In genomic region chr19:14135985-14136508, GRCh38 we compare ENCODE assay signal across 8 cellular contexts. TPM values are rescaled to one million over a fixed set of nuclear protein-coding genes. Genes with fewer than 3 reads are reported as not detected.
DNase-seq lines count a peak whose midpoint lies in the region; TF ChIP-seq lines count a peak whose summit lies in the region.

No MANE protein-coding gene starts in this region.

- intact Hi-C loops in prostate gland (cut with DNase I): loop anchor here (2.0 to 5.0 kb wide), 3 partner anchors 17 to 381 kb away; partner anchors contain the start of gene DNAJB1

- in situ Hi-C loops in G401 (cut with HindIII; ENCODE audit: low sequenced_read_pairs): no loop called here

- peak; percentile 14 for DNase-seq in GM10248 (ENCODE audit: extremely low spot score)
- DNase-seq in NT2/D1 (ENCODE audit: low read depth, low spot score): no peak
- DNase-seq in prostate gland (ENCODE audit: low spot score): no peak
- DNase-seq in MV-4-11 (lab: John Stamatoyannopoulos, UW): no peak
- DNase-seq in HPDE6-E6E7 (ENCODE audit: extremely low spot score): no peak
- no peak for DNase-seq in stimulated activated CD8-positive, alpha-beta memory T cell treated with anti-CD3 and anti-CD28 coated beads, Interleukin-4, amount 100 ng/mL, for 48 hours
- no peak for DNase-seq in G401 (ENCODE audit: low spot score)

- H3K9me3 ChIP-seq in NT2/D1 (ENCODE audit: insufficient read depth, low read length) (no peaks in the 10 kb centered on the region), esophagus (ENCODE audit: control insufficient read depth in 2 of 2, insufficient read depth in 1 of 2, low read depth in 1 of 2, low read length in 1 of 2) (no peaks in the 10 kb centered on the region), prostate gland (no peaks in the 10 kb centered on the region)

- H3K4me1 ChIP-seq in NT2/D1 (ENCODE audit: insufficient read depth, insufficient read length) (peaks cover 9% of the 10 kb centered on the region), esophagus (ENCODE audit: control insufficient read depth in 2 of 2, insufficient read depth in 2 of 2, low read length in 1 of 2) (peaks cover 0 to 3% of the 10 kb centered on the region in 2 donors), prostate gland (replicated peaks) (peaks cover 11% of the 10 kb centered on the region)

- WGBS in esophagus, 2 donors: 1% methylated on average over 26 to 38 of the region's 38 CpGs
- WGBS in prostate gland: 1% methylated on average over 26 of the region's 38 CpGs

- H3K36me3 ChIP-seq in NT2/D1 (ENCODE audit: insufficient read depth, insufficient read length, low read length): peaks cover 26% of the 10 kb centered on the region
- no peaks in the 10 kb centered on the region for H3K36me3 ChIP-seq in esophagus (ENCODE audit: control insufficient read depth in 2 of 2, insufficient read depth in 2 of 2, low read length in 1 of 2)
- H3K36me3 ChIP-seq in prostate gland: no peaks in the 10 kb centered on the region

- no peak for TF ChIP-seq CTCF in GM10248 (IDR thresholded peaks at IDR 0.05; ENCODE audit: control extremely low read depth, extremely low read depth, low read depth, missing control alignments)
- TF ChIP-seq CTCF in prostate gland (IDR thresholded peaks at IDR 0.05): no peak

- no peak for TF ChIP-seq POLR2A in prostate gland (IDR thresholded peaks at IDR 0.05)

- peak overlapping the region; percentile 99 for H3K9ac ChIP-seq in NT2/D1 (ENCODE audit: insufficient read length, low read depth)

- CTCF ChIA-PET in GM10248 (lab: Yijun Ruan, JAX): interaction anchor here (0.6 to 4.3 kb wide), 58 partner anchors 9 to 385 kb away, joined by 3 to 50 read pairs (median 5); partner anchors contain the start of genes ADGRE5, BRME1, CC2D1A and NANOS3

- POLR2A ChIA-PET in GM10248 (lab: Yijun Ruan, JAX): interaction anchor here (0.6 to 1.2 kb wide), 8 partner anchors 54 to 337 kb away, joined by 3 to 8 read pairs (median 3); no protein-coding TSS in a partner anchor

- peak overlapping the region; percentile 92 for H3K4me3 ChIP-seq in NT2/D1 (ENCODE audit: insufficient read length, low read depth)
- peak overlapping the region; percentile 50 to 63 for H3K4me3 ChIP-seq in esophagus (ENCODE audit: low read depth in 1 of 2, low read length in 2 of 2)
- H3K4me3 ChIP-seq in prostate gland: peak overlapping the region; percentile 36 to 49

- H3K27ac ChIP-seq in esophagus (ENCODE audit: low read depth in 2 of 2, low read length in 1 of 2) (peak overlapping the region in 1 of 2 donors; percentile 67), prostate gland (peak overlapping the region; percentile 5 to 28)

- H3K27me3 ChIP-seq in NT2/D1 (ENCODE audit: insufficient read depth, insufficient read length): no peaks in the 10 kb centered on the region
- no peaks in the 10 kb centered on the region for H3K27me3 ChIP-seq in esophagus (ENCODE audit: control insufficient read depth in 1 of 2, insufficient read depth in 2 of 2, low read length in 2 of 2)
- no peaks in the 10 kb centered on the region for H3K27me3 ChIP-seq in prostate gland (replicated peaks; ENCODE audit: insufficient read depth)

RNA-seq across cellular contexts. Expression of gene ASF1B, which starts 0.3 kb away (rescaled TPM):
- 10 to 100 TPM in 1 of 2 donors, 1 to 10 TPM in 1; 9.1 to 14.6 TPM for polyA plus RNA-seq in esophagus
- total RNA-seq in prostate gland: 10 to 100 TPM in 1 of 2 donors, 1 to 10 TPM in 1; 5.1 to 19.7 TPM
- 108 and 120 TPM in 2 replicates for total RNA-seq in G401 (2014; rRNA removed; shearing (Covaris generic))

RNA-seq across cellular contexts. Expression of gene PRKACA, which starts 18.5 kb away (rescaled TPM):
- polyA plus RNA-seq in esophagus: 10 to 100 TPM; 31.2 to 32.2 TPM
- 100 to 1,000 TPM in 1 of 2 donors, 10 to 100 TPM in 1; 34.8 to 106 TPM for total RNA-seq in prostate gland
- total RNA-seq in G401 (2014; rRNA removed; shearing (Covaris generic)): 31.8 and 37.7 TPM in 2 replicates

RNA-seq across cellular contexts. Expression of gene SAMD1, which starts 45.5 kb away (rescaled TPM):
- 10 to 100 TPM; 27.6 to 28.4 TPM for polyA plus RNA-seq in esophagus
- 10 to 100 TPM; 25.4 to 48.2 TPM for total RNA-seq in prostate gland
- 162 and 188 TPM in 2 replicates for total RNA-seq in G401 (2014; rRNA removed; shearing (Covaris generic))

RNA-seq across cellular contexts. Expression of gene C19orf67, which starts 50.5 kb away (rescaled TPM):
- not detected for polyA plus RNA-seq in esophagus
- under 1 TPM in 1 of 2 donors, not detected in 1; 0.97 TPM for total RNA-seq in prostate gland
- total RNA-seq in G401 (2014; rRNA removed; shearing (Covaris generic)): not detected in 2 replicates
